2 cellular contexts compared by ENCODE assay signal in genomic region chrX:100417671-100418070, GRCh38.
TF ChIP-seq lines count a peak whose summit lies in the region.

No MANE protein-coding gene starts in this region.

TF ChIP-seq in GM23338, 12 proteins besides CTCF, POLR2A, EP300 and RAD21 (continued from another document):
- no peak for TF ChIP-seq ETS1 (IDR thresholded peaks at IDR 0.05)
- no peak for TF ChIP-seq ZNF331 (CRISPR knock-in tag; IDR thresholded peaks at IDR 0.05; ENCODE audit: low read depth)
TF ChIP-seq in GM23338: peak in this region for 0.

TF ChIP-seq in endothelial cell of umbilical vein, 7 proteins besides CTCF, POLR2A, EP300 and RAD21 (continued from another document):
- TF ChIP-seq, protein P1, sequence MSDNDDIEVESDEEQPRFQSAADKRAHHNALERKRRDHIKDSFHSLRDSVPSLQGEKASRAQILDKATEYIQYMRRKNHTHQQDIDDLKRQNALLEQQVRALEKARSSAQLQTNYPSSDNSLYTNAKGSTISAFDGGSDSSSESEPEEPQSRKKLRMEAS (IDR thresholded peaks at IDR 0.05; ENCODE audit: insufficient read depth, insufficient read length) = no peak
- no peak for TF ChIP-seq FOS (IDR thresholded peaks at IDR 0.05; ENCODE audit: borderline replicate concordance, insufficient read depth, low read length)
- no peak for TF ChIP-seq MYC (IDR thresholded peaks at IDR 0.05; ENCODE audit: low read depth, low read length)
- no peak for TF ChIP-seq EZH2 (IDR thresholded peaks at IDR 0.05; ENCODE audit: borderline replicate concordance, low read depth, low read length, severe bottlenecking)
- TF ChIP-seq GATA2 (IDR thresholded peaks at IDR 0.05; ENCODE audit: insufficient read depth, insufficient read length, low read depth, low read length) = no peak
